Comparison of ENCODE assay signal across 22 cellular contexts in the genomic region with DNA sequence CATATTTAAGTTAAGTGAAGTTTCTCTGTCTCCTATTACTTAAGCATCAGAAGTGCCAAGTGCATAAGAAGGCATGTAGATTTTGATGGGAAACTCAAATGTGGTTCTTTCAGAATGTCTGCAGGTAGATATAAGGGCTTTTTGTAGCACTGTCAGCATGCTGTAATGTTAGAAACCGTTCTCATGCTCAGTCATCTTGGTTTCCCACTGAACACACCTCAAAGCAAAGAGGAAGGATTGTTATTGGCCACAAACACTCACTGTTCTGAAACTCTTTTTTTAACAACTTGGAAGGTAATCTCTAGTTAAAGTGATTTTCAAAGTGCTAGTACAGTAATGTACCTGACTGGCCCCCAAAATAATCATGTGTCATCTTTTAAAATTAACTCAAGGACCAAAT.
"Had no signal": no experiment of that assay in that cellular context is flagged by ENCODE, and none has a peak within 500 bp of the region (broad histone marks: within the 10 kb centered on the region; RNA-seq: fewer than 3 reads in every experiment).

No MANE protein-coding gene starts in this region.

- H3K27ac ChIP-seq: heart left ventricle, neural progenitor cell, ovary, right atrium auricular region, suprapubic skin, thyroid gland, upper lobe of left lung, vagina had no signal

- H3K9ac ChIP-seq: neural progenitor cell had no signal

- H3K4me1 ChIP-seq: heart left ventricle, neural progenitor cell, right atrium auricular region, suprapubic skin, thyroid gland, upper lobe of left lung, vagina had no signal

- H3K4me2 ChIP-seq: neural progenitor cell had no signal

- FAIRE-seq: small intestine had no signal

- H3K36me3 ChIP-seq: heart left ventricle, ovary, right atrium auricular region, suprapubic skin, thyroid gland, upper lobe of left lung, vagina had no signal

- H3K4me3 ChIP-seq: heart left ventricle, lung, neural progenitor cell, ovary, right atrium auricular region, suprapubic skin, thyroid gland, upper lobe of left lung, vagina had no signal

- H3K9me3 ChIP-seq: heart left ventricle, ovary, right atrium auricular region, suprapubic skin, thyroid gland, upper lobe of left lung, vagina had no signal

- ATAC-seq: heart left ventricle; left colon; left ventricle myocardium superior; natural killer cell treated with Interleukin-12 subunit alpha and Interleukin-12 subunit beta and Interleukin-15 and Interleukin-18, amount 100 ng/mL, for 72 hours; stimulated activated naive CD8-positive, alpha-beta T cell treated with anti-CD3 and anti-CD28 coated beads, Interleukin-15, Interleukin-2, amounts not matched to agents 100 U/mL and 50 U/mL, for 24 hours had no signal

- DNase-seq: dermis blood vessel endothelial cell; effector CD8-positive, alpha-beta T cell; foreskin melanocyte; heart left ventricle; hippocampal formation; left colon; left ventricle myocardium superior; mesenchymal stem cell; midbrain; nucleus accumbens; ovary; small intestine; stimulated activated CD4-positive, alpha-beta T cell treated with anti-CD3 and anti-CD28 coated beads, Interleukin-2, amount 100 ng/mL, for 48 hours; stimulated activated naive CD8-positive, alpha-beta T cell treated with anti-CD3 and anti-CD28 coated beads, Interleukin-15, Interleukin-2, amounts not matched to agents 100 U/mL and 50 U/mL, for 24 hours; thyroid gland; upper lobe of left lung had no signal

- H3K27me3 ChIP-seq: heart left ventricle, neural progenitor cell, ovary, right atrium auricular region, suprapubic skin, thyroid gland, upper lobe of left lung, vagina had no signal

- H2AFZ ChIP-seq: neural progenitor cell had no signal
